In the genomic region with DNA sequence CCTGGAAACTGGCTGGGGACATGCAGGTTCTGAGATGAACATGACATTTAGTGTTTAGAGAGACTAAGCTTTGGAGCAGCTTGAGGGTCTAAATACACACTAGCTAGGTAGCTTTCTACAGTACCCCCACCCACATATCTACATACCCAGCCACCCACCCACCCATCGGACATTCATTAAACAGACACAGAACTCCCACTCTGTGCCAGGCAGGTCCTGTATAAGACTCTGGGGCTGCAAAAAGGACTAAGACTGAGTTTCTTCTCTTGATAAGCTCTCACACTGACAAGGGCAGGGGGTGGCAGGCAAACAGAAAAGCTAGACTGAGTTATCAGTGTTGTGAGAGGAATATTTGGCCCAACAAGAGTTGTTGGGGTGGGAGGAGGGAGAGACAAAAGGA, we compare ENCODE assay signal across 9 cellular contexts. TPM values are rescaled to one million over a fixed set of nuclear protein-coding genes. Genes with fewer than 3 reads are reported as not detected.
A peak's percentile ranks its signal among the peaks of the same experiment; 100 is the strongest.
DNase-seq lines count a peak whose midpoint lies in the region; ATAC-seq and TF ChIP-seq lines count a peak whose summit lies in the region.
"Had no signal": no experiment of that assay in that cellular context is flagged by ENCODE, and none has a peak within 500 bp of the region (broad histone marks: within the 10 kb centered on the region; RNA-seq: fewer than 3 reads in every experiment).

No MANE protein-coding gene starts in this region.

- H3K4me1 ChIP-seq in right atrium auricular region = peaks cover 0 to 96% of the 10 kb centered on the region in 2 donors
- H3K4me1 ChIP-seq in smooth muscle cell (ENCODE audit: low read depth) = peaks cover 27% of the 10 kb centered on the region

- H3K9ac ChIP-seq in smooth muscle cell (ENCODE audit: low read depth) = peak overlapping the region; percentile 33

- no peaks in the 10 kb centered on the region for H3K9me3 Mint-ChIP-seq in IgD-negative memory B cell
- no peaks in the 10 kb centered on the region for H3K9me3 Mint-ChIP-seq in activated naive CD8-positive, alpha-beta T cell treated with anti-CD3 and anti-CD28 coated beads for 36 hours

- no peak for TF ChIP-seq CTCF in right atrium auricular region (IDR thresholded peaks at IDR 0.05)
- TF ChIP-seq CTCF in smooth muscle cell (IDR thresholded peaks at IDR 0.05; ENCODE audit: borderline replicate concordance, insufficient read depth, poor library complexity, severe bottlenecking) = no peak

- H3K4me2 ChIP-seq in smooth muscle cell = no peak overlapping the region

- DNase-seq in activated naive CD8-positive, alpha-beta T cell treated with anti-CD3 and anti-CD28 coated beads for 36 hours = no peak
- DNase-seq in right atrium auricular region (ENCODE audit: low spot score) (no peak), smooth muscle cell (lab: John Stamatoyannopoulos, UW; ENCODE audit: unreplicated experiment) (no peak), KG1 (lab: John Stamatoyannopoulos, UW) (no peak), AG20443 (ENCODE audit: low spot score) (no peak)
- DNase-seq: NCI-H1105 had no signal

- H3K4me3 Mint-ChIP-seq in IgD-negative memory B cell = peak overlapping the region in 2 of 4 donors; percentile 33 to 92
- H3K4me3 Mint-ChIP-seq in activated naive CD8-positive, alpha-beta T cell treated with anti-CD3 and anti-CD28 coated beads for 36 hours = peak overlapping the region; percentile 86

- no peaks in the 10 kb centered on the region for H3K27me3 Mint-ChIP-seq in IgD-negative memory B cell
- no peaks in the 10 kb centered on the region for H3K27me3 Mint-ChIP-seq in activated naive CD8-positive, alpha-beta T cell treated with anti-CD3 and anti-CD28 coated beads for 36 hours

- peaks cover 6% of the 10 kb centered on the region for H3K36me3 Mint-ChIP-seq in IgD-negative memory B cell
- H3K36me3 Mint-ChIP-seq in activated naive CD8-positive, alpha-beta T cell treated with anti-CD3 and anti-CD28 coated beads for 36 hours = peaks cover 50% of the 10 kb centered on the region

- H3K27ac ChIP-seq in right atrium auricular region (peak overlapping the region; percentile 98 to 100), smooth muscle cell (ENCODE audit: low read depth) (peak overlapping the region; percentile 82)

- peaks cover 100% of the 10 kb centered on the region for H3K79me2 ChIP-seq in smooth muscle cell (ENCODE audit: low read depth)

- H3K9me3 ChIP-seq in right atrium auricular region (no peaks in the 10 kb centered on the region), smooth muscle cell (replicated peaks; ENCODE audit: low read depth) (no peaks in the 10 kb centered on the region)

- H3K27ac Mint-ChIP-seq in IgD-negative memory B cell = peak overlapping the region; percentile 52 to 94 (median 93)
- H3K27ac Mint-ChIP-seq in activated naive CD8-positive, alpha-beta T cell treated with anti-CD3 and anti-CD28 coated beads for 36 hours = peak overlapping the region; percentile 93

- H3K4me1 Mint-ChIP-seq in IgD-negative memory B cell = peaks cover 49 to 63% (median 50%) of the 10 kb centered on the region in 3 donors
- H3K4me1 Mint-ChIP-seq in activated naive CD8-positive, alpha-beta T cell treated with anti-CD3 and anti-CD28 coated beads for 36 hours = peaks cover 68% of the 10 kb centered on the region

- peaks cover 100% of the 10 kb centered on the region for H4K20me1 ChIP-seq in smooth muscle cell (ENCODE audit: low read depth)

- peaks cover 14% of the 10 kb centered on the region for H3F3A ChIP-seq in smooth muscle cell (ENCODE audit: low read depth)

- ATAC-seq in HG03565 (IDR thresholded peaks at IDR 0.05; ENCODE audit: unreplicated experiment) (no peak), HG03521 (IDR thresholded peaks at IDR 0.05; ENCODE audit: unreplicated experiment) (no peak)

- H3K4me3 ChIP-seq in right atrium auricular region (no peak overlapping the region), smooth muscle cell (no peak overlapping the region)

- 82% methylated on average over 1 of the region's 1 CpG for WGBS in smooth muscle cell (ENCODE audit: low lambda C conversion rate)

- H3K36me3 ChIP-seq in right atrium auricular region (no peaks in the 10 kb centered on the region), smooth muscle cell (ENCODE audit: low read depth) (no peaks in the 10 kb centered on the region)

- no peak overlapping the region for H2AFZ ChIP-seq in smooth muscle cell (ENCODE audit: low read depth)

- H3K27me3 ChIP-seq in right atrium auricular region (no peaks in the 10 kb centered on the region), smooth muscle cell (ENCODE audit: low read depth) (no peaks in the 10 kb centered on the region)

RNA-seq across cellular contexts. Expression of a gene that starts 6.7 kb away (rescaled TPM):
- polyA plus RNA-seq in IgD-negative memory B cell (11.4 TPM), smooth muscle cell (169 and 186 TPM in 2 replicates)
- total RNA-seq in activated naive CD8-positive, alpha-beta T cell treated with anti-CD3 and anti-CD28 coated beads for 36 hours = 100 to 1,000 TPM; 158 to 168 TPM
- total RNA-seq in right atrium auricular region (100 to 1,000 TPM; 353 to 356 TPM), smooth muscle cell (102 and 109 TPM in 2 replicates)

RNA-seq across cellular contexts. Expression of a gene that starts 13.4 kb away (rescaled TPM):
- 101 TPM for polyA plus RNA-seq in IgD-negative memory B cell
- 10 to 100 TPM; 58.0 to 59.4 TPM for total RNA-seq in activated naive CD8-positive, alpha-beta T cell treated with anti-CD3 and anti-CD28 coated beads for 36 hours
- total RNA-seq in right atrium auricular region = 10 to 100 TPM; 62.0 to 81.6 TPM
- total RNA-seq in smooth muscle cell = 67.8 and 202 TPM in 2 replicates
- polyA plus RNA-seq in smooth muscle cell = 113 and 114 TPM in 2 replicates

RNA-seq across cellular contexts. Expression of a gene that starts 37.7 kb away (rescaled TPM):
- polyA plus RNA-seq in IgD-negative memory B cell (not detected), smooth muscle cell (35.9 and 59.0 TPM in 2 replicates)
- 1 to 10 TPM; 1.8 to 1.9 TPM for total RNA-seq in activated naive CD8-positive, alpha-beta T cell treated with anti-CD3 and anti-CD28 coated beads for 36 hours
- total RNA-seq in right atrium auricular region (1 to 10 TPM; 3.5 to 4.5 TPM), smooth muscle cell (21.7 and 32.9 TPM in 2 replicates)
